Comparison of ENCODE assay signal across 1 cellular context in genomic region chr10:122301055-122301810, GRCh38.
TF ChIP-seq lines count a peak whose summit lies in the region.

No MANE protein-coding gene starts in this region.

TF ChIP-seq in liver, 16 proteins besides CTCF, POLR2A, EP300 and RAD21 (continued from another document):
- TF ChIP-seq TAF1 (conservative IDR thresholded peaks at IDR 0.05) = no peak
- no peak for TF ChIP-seq NR2F2 (IDR thresholded peaks at IDR 0.05)
- peak; percentile 49 for TF ChIP-seq MAX (IDR thresholded peaks at IDR 0.05)
- TF ChIP-seq FOXA2 (IDR thresholded peaks at IDR 0.05) = peak; percentile 83
- TF ChIP-seq, protein P1, sequence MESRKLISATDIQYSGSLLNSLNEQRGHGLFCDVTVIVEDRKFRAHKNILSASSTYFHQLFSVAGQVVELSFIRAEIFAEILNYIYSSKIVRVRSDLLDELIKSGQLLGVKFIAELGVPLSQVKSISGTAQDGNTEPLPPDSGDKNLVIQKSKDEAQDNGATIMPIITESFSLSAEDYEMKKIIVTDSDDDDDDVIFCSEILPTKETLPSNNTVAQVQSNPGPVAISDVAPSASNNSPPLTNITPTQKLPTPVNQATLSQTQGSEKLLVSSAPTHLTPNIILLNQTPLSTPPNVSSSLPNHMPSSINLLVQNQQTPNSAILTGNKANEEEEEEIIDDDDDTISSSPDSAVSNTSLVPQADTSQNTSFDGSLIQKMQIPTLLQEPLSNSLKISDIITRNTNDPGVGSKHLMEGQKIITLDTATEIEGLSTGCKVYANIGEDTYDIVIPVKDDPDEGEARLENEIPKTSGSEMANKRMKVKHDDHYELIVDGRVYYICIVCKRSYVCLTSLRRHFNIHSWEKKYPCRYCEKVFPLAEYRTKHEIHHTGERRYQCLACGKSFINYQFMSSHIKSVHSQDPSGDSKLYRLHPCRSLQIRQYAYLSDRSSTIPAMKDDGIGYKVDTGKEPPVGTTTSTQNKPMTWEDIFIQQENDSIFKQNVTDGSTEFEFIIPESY (IDR thresholded peaks at IDR 0.05) = peak; percentile 77
- TF ChIP-seq FOXA1 (IDR thresholded peaks at IDR 0.05) = peak; percentile 39
- TF ChIP-seq HNF4G (IDR thresholded peaks at IDR 0.05) = no peak
- TF ChIP-seq YY1 (IDR thresholded peaks at IDR 0.05) = peak; percentile 95
- TF ChIP-seq SP1 (IDR thresholded peaks at IDR 0.05) = no peak
